In genomic region chr22:17797721-17798559, GRCh38 we compare ENCODE assay signal across 8 cellular contexts.
DNase-seq lines count a peak whose midpoint lies in the region; ATAC-seq lines count a peak whose summit lies in the region.
"Had no signal": no experiment of that assay in that cellular context is flagged by ENCODE, and none has a peak within 500 bp of the region (broad histone marks: within the 10 kb centered on the region; RNA-seq: fewer than 3 reads in every experiment).

No MANE protein-coding gene starts in this region.

- peaks cover 38 to 67% of the 10 kb centered on the region in 2 donors for H3K36me3 Mint-ChIP-seq in stimulated activated naive B cell treated with anti-CD40 and anti-IgM and Interleukin-4, amounts not matched to agents 10 μg/mL and 1 μg/mL and 100 μg/mL, for 72 hours

- H3K27me3 Mint-ChIP-seq in stimulated activated naive B cell treated with anti-CD40 and anti-IgM and Interleukin-4, amounts not matched to agents 10 μg/mL and 1 μg/mL and 100 μg/mL, for 72 hours: no peaks in the 10 kb centered on the region

- H3K27ac Mint-ChIP-seq in stimulated activated naive B cell treated with anti-CD40 and anti-IgM and Interleukin-4, amounts not matched to agents 10 μg/mL and 1 μg/mL and 100 μg/mL, for 72 hours: peak overlapping the region; percentile 100

- H3K4me3 Mint-ChIP-seq in stimulated activated naive B cell treated with anti-CD40 and anti-IgM and Interleukin-4, amounts not matched to agents 10 μg/mL and 1 μg/mL and 100 μg/mL, for 72 hours: peak overlapping the region; percentile 3 to 43

- H3K9me3 Mint-ChIP-seq in stimulated activated naive B cell treated with anti-CD40 and anti-IgM and Interleukin-4, amounts not matched to agents 10 μg/mL and 1 μg/mL and 100 μg/mL, for 72 hours: no peaks in the 10 kb centered on the region

- peak; percentile 39 for ATAC-seq in GM19043 (IDR thresholded peaks at IDR 0.05; ENCODE audit: low read depth, unreplicated experiment)
- peak; percentile 48 for ATAC-seq in HG02798 (IDR thresholded peaks at IDR 0.05; ENCODE audit: poor library complexity, unreplicated experiment)
- peak; percentile 65 to 72 for ATAC-seq in stimulated activated naive B cell treated with anti-CD40 and anti-IgM and Interleukin-4, amounts not matched to agents 10 μg/mL and 1 μg/mL and 100 μg/mL, for 72 hours (replicated peaks)
- ATAC-seq in GM18519 (IDR thresholded peaks at IDR 0.05; ENCODE audit: low FRiP score, unreplicated experiment): no peak

- H3K4me1 Mint-ChIP-seq in stimulated activated naive B cell treated with anti-CD40 and anti-IgM and Interleukin-4, amounts not matched to agents 10 μg/mL and 1 μg/mL and 100 μg/mL, for 72 hours: peaks cover 61 to 94% of the 10 kb centered on the region in 2 donors

- peak; percentile 83 to 86 for DNase-seq in NOMO-1 (lab: John Stamatoyannopoulos, UW; ENCODE audit: unreplicated experiment in 2 of 2)
- DNase-seq in stimulated activated naive B cell treated with anti-CD40 and anti-IgM and Interleukin-4, amounts not matched to agents 10 μg/mL and 1 μg/mL and 100 μg/mL, for 72 hours: peak; percentile 84
- no peak for DNase-seq in DMS53 (lab: John Stamatoyannopoulos, UW)
- no peak for DNase-seq in activated T-cell treated with anti-CD3 and anti-CD28 coated beads for 4 hours
- DNase-seq: NCI-H1048 had no signal

Comparison
In these comparisons a context has a peak if more than half of its experiments do, and no peak if none do; other contexts are left out.
1. DNase-seq: peak in NOMO-1 (2 of 2) and stimulated activated naive B cell treated with anti-CD40 and anti-IgM and Interleukin-4, amounts not matched to agents 10 μg/mL and 1 μg/mL and 100 μg/mL, for 72 hours (single experiment); none in DMS53 (single experiment) and activated T-cell treated with anti-CD3 and anti-CD28 coated beads for 4 hours (single experiment).